Comparison of ENCODE assay signal across 1 cellular context in genomic region chr9:100366121-100366520, GRCh38.
A peak's percentile ranks its signal among the peaks of the same experiment; 100 is the strongest.
TF ChIP-seq lines count a peak whose summit lies in the region.

No MANE protein-coding gene starts in this region.

TF ChIP-seq in K562, 482 proteins besides CTCF, POLR2A, EP300 and RAD21:
- TF ChIP-seq TCF3 (CRISPR knock-in tag; IDR thresholded peaks at IDR 0.05) (peak; percentile 27; the same call in 1 of the 2 replicates), ZFPM2 (CRISPR knock-in tag; IDR thresholded peaks at IDR 0.05) (no peak), ZNF668 (CRISPR knock-in tag; IDR thresholded peaks at IDR 0.05) (no peak), SNIP1 (IDR thresholded peaks at IDR 0.05; ENCODE audit: low read depth) (no peak), TRIM24 (IDR thresholded peaks at IDR 0.05) (0 out of 4 replicates have a peak, but pooled peaks of 1 of the 2 experiments have one; percentile 16), KDM1A (IDR thresholded peaks at IDR 0.05) (peak; percentile 35 to 36; a peak in 1 of 4 replicates), TAL1 (IDR thresholded peaks at IDR 0.05) (peak; percentile 55), CBFA2T3 (IDR thresholded peaks at IDR 0.05) (peak; percentile 60), ARID1B (IDR thresholded peaks at IDR 0.05) (peak; percentile 57), ATF7 (IDR thresholded peaks at IDR 0.05) (peak; percentile 35; the same call in 1 of the 2 replicates)
